8 cellular contexts compared by ENCODE assay signal in genomic region chr14:67360469-67361206, GRCh38. TPM values are rescaled to one million over a fixed set of nuclear protein-coding genes. Genes with fewer than 3 reads are reported as not detected.
DNase-seq lines count a peak whose midpoint lies in the region; ATAC-seq, FAIRE-seq and TF ChIP-seq lines count a peak whose summit lies in the region.

No MANE protein-coding gene starts in this region.

- no peak for TF ChIP-seq CTCF in BJ (IDR thresholded peaks at IDR 0.05; ENCODE audit: insufficient read depth, low read depth, low read length)
- no peak for TF ChIP-seq CTCF in KMS-11 (conservative IDR thresholded peaks at IDR 0.05; ENCODE audit: low read depth, low read length)
- TF ChIP-seq CTCF in bronchial epithelial cell (IDR thresholded peaks at IDR 0.05; ENCODE audit: insufficient read depth, low read length, severe bottlenecking), result no peak

- H2BK15ac ChIP-seq in mesenchymal stem cell (ENCODE audit: low read depth, poor library complexity, severe bottlenecking), result peak overlapping the region; percentile 41

- H3K27me3 ChIP-seq in BJ (ENCODE audit: control insufficient read depth, insufficient read depth, low read length), result no peaks in the 10 kb centered on the region
- no peaks in the 10 kb centered on the region for H3K27me3 ChIP-seq in KMS-11 (ENCODE audit: insufficient read depth, low read depth)
- H3K27me3 ChIP-seq in bronchial epithelial cell (ENCODE audit: control insufficient read depth, insufficient read depth, low read length), result no peaks in the 10 kb centered on the region
- no peaks in the 10 kb centered on the region for H3K27me3 ChIP-seq in mesenchymal stem cell (ENCODE audit: control insufficient read depth in 1 of 2, insufficient read depth in 1 of 2, low read length in 2 of 2)

- H3K4me3 ChIP-seq in BJ (ENCODE audit: low read depth, low read length), result peak overlapping the region; percentile 85
- H3K4me3 ChIP-seq in KMS-11 (IDR thresholded peaks at IDR 0.05; ENCODE audit: insufficient read depth, low read depth, low read length), result no peak overlapping the region
- H3K4me3 ChIP-seq in bronchial epithelial cell (ENCODE audit: low read depth, low read length), result peak overlapping the region; percentile 64
- H3K4me3 ChIP-seq in mesenchymal stem cell (ENCODE audit: insufficient read depth in 1 of 2, low read depth in 1 of 2, low read length in 2 of 2), result peak overlapping the region; percentile 74 to 94

- peaks cover 1% of the 10 kb centered on the region; the same call in 1 of the 2 replicates for H3K36me3 ChIP-seq in BJ (ENCODE audit: control insufficient read depth, insufficient read depth, low read length)
- no peaks in the 10 kb centered on the region for H3K36me3 ChIP-seq in KMS-11 (ENCODE audit: insufficient read depth)
- H3K36me3 ChIP-seq in bronchial epithelial cell (ENCODE audit: control insufficient read depth, insufficient read depth, low read length), result peaks cover 4% of the 10 kb centered on the region
- peaks cover 0 to 24% of the 10 kb centered on the region in 2 experiments for H3K36me3 ChIP-seq in mesenchymal stem cell (ENCODE audit: control insufficient read depth in 1 of 2, insufficient read depth in 2 of 2, low read depth in 1 of 2, low read length in 2 of 2)

- WGBS in mesenchymal stem cell, result under 1% methylated on average over 27 of the region's 34 CpGs

- H3K79me2 ChIP-seq in KMS-11 (ENCODE audit: insufficient read depth, low read depth), result peaks cover 61% of the 10 kb centered on the region

- H2AFZ ChIP-seq in KMS-11 (ENCODE audit: low read depth) (peak overlapping the region; percentile 75), mesenchymal stem cell (ENCODE audit: low read depth, low read length) (peak overlapping the region; percentile 36)

- H4K91ac ChIP-seq in mesenchymal stem cell (ENCODE audit: low read length), result no peak overlapping the region

- peak overlapping the region; percentile 5 for H4K8ac ChIP-seq in mesenchymal stem cell (ENCODE audit: low read length)

- peak overlapping the region in 1 of 2 experiments; percentile 87 for H3K18ac ChIP-seq in mesenchymal stem cell (ENCODE audit: low read depth in 1 of 2, low read length in 2 of 2)

- H3K79me1 ChIP-seq in mesenchymal stem cell (replicated peaks; ENCODE audit: low read length, poor library complexity, severe bottlenecking), result peaks cover 3% of the 10 kb centered on the region

- H3K4me1 ChIP-seq in KMS-11 (ENCODE audit: low read depth, poor library complexity, severe bottlenecking), result peaks cover 50% of the 10 kb centered on the region
- H3K4me1 ChIP-seq in mesenchymal stem cell (ENCODE audit: control insufficient read depth, insufficient read depth, low read depth, low read length), result peaks cover 8% of the 10 kb centered on the region

- H2AK5ac ChIP-seq in mesenchymal stem cell (ENCODE audit: low read length, severe bottlenecking), result peak overlapping the region; percentile 31

- peak; percentile 24 for ATAC-seq in GM21526 (IDR thresholded peaks at IDR 0.05; ENCODE audit: low FRiP score, unreplicated experiment)

- no peaks in the 10 kb centered on the region for H4K20me1 ChIP-seq in KMS-11 (ENCODE audit: insufficient read depth)

- POLR2A ChIA-PET in BJ (lab: Charles Lee), result no interaction called here

- H3K9ac ChIP-seq in KMS-11, result peak overlapping the region; percentile 83
- H3K9ac ChIP-seq in mesenchymal stem cell (ENCODE audit: low read length), result peak overlapping the region; percentile 95

- peak overlapping the region in 1 of 2 experiments; percentile 89 for H3K23ac ChIP-seq in mesenchymal stem cell (ENCODE audit: low read length in 2 of 2)

- no peaks in the 10 kb centered on the region for H3K9me3 ChIP-seq in mesenchymal stem cell (ENCODE audit: control insufficient read depth, low read length)

- CTCF ChIA-PET in BJ (lab: Yijun Ruan, JAX), result interaction anchor here (0.9 to 2.0 kb wide), 13 partner anchors 8 to 316 kb away, joined by 3 to 14 read pairs (median 3); no protein-coding TSS in a partner anchor

- H3K27ac ChIP-seq in KMS-11 (peak overlapping the region; percentile 79), mesenchymal stem cell (ENCODE audit: low read length, poor library complexity, severe bottlenecking) (peak overlapping the region; percentile 95)

- FAIRE-seq in bronchial epithelial cell (lab: Jason Lieb, UNC) (no peak), RCC 7860 (lab: Jason Lieb, UNC) (no peak)

- no peak overlapping the region for H2BK120ac ChIP-seq in mesenchymal stem cell (ENCODE audit: low read depth, low read length)

- H2BK5ac ChIP-seq in mesenchymal stem cell (ENCODE audit: low read depth, low read length, poor library complexity, severe bottlenecking), result no peak overlapping the region

- peak overlapping the region in 1 of 2 experiments; percentile 92 for H3K14ac ChIP-seq in mesenchymal stem cell (ENCODE audit: low read length in 2 of 2)

- DNase-seq in BJ (ENCODE audit: low read depth) (no peak), bronchial epithelial cell (ENCODE audit: low read depth) (no peak), mesenchymal stem cell (no peak), RCC 7860 (ENCODE audit: low spot score) (no peak), anterior cingulate cortex (lab: John Stamatoyannopoulos, UW) (no peak), NCI-H187 (lab: John Stamatoyannopoulos, UW) (no peak)

- H3K4ac ChIP-seq in mesenchymal stem cell (ENCODE audit: low read depth in 1 of 2, low read length in 2 of 2), result peak overlapping the region in 1 of 2 experiments; percentile 85

- H2BK12ac ChIP-seq in mesenchymal stem cell (ENCODE audit: low read length in 2 of 2), result peak overlapping the region in 1 of 2 experiments; percentile 54

- peak overlapping the region; percentile 48 for H3K4me2 ChIP-seq in KMS-11
- peak overlapping the region; percentile 94 for H3K4me2 ChIP-seq in mesenchymal stem cell (ENCODE audit: low read length, poor library complexity, severe bottlenecking)

RNA-seq across cellular contexts. Expression of gene EIF2S1, which starts 0.5 kb away (rescaled TPM):
- 34.4 and 116 TPM in 2 replicates for polyA plus RNA-seq in BJ (2011; rRNA removed)
- 33.1 and 37.3 TPM in 2 replicates for polyA minus RNA-seq in BJ (2011; rRNA and poly(A)+ RNA removed)
- total RNA-seq in bronchial epithelial cell, result 356 and 395 TPM in 2 replicates
- polyA plus RNA-seq in mesenchymal stem cell (2013, experiment 1 of 2), result 38.2 TPM
- 38.2 TPM for polyA plus RNA-seq in mesenchymal stem cell (2013, experiment 2 of 2)

RNA-seq across cellular contexts. Expression of gene ATP6V1D, which starts 1.0 kb away (rescaled TPM):
- 62.1 and 100 TPM in 2 replicates for polyA plus RNA-seq in BJ (2011; rRNA removed)
- 29.2 and 32.2 TPM in 2 replicates for polyA minus RNA-seq in BJ (2011; rRNA and poly(A)+ RNA removed)
- 126 and 155 TPM in 2 replicates for total RNA-seq in bronchial epithelial cell
- 73.0 TPM for polyA plus RNA-seq in mesenchymal stem cell (2013, experiment 1 of 2)
- 73.1 TPM for polyA plus RNA-seq in mesenchymal stem cell (2013, experiment 2 of 2)

RNA-seq across cellular contexts. Expression of gene PLEK2, which starts 51.3 kb away (rescaled TPM):
- polyA plus RNA-seq in BJ (2011; rRNA removed), result 2.2 and 3.1 TPM in 2 replicates
- 0.98 and 1.6 TPM in 2 replicates for polyA minus RNA-seq in BJ (2011; rRNA and poly(A)+ RNA removed)
- total RNA-seq in bronchial epithelial cell, result 20.4 and 111 TPM in 2 replicates
- polyA plus RNA-seq in mesenchymal stem cell (2013, experiment 1 of 2), result 1.3 TPM
- 1.3 TPM for polyA plus RNA-seq in mesenchymal stem cell (2013, experiment 2 of 2)
